9 cellular contexts compared by ENCODE assay signal in the genomic region with DNA sequence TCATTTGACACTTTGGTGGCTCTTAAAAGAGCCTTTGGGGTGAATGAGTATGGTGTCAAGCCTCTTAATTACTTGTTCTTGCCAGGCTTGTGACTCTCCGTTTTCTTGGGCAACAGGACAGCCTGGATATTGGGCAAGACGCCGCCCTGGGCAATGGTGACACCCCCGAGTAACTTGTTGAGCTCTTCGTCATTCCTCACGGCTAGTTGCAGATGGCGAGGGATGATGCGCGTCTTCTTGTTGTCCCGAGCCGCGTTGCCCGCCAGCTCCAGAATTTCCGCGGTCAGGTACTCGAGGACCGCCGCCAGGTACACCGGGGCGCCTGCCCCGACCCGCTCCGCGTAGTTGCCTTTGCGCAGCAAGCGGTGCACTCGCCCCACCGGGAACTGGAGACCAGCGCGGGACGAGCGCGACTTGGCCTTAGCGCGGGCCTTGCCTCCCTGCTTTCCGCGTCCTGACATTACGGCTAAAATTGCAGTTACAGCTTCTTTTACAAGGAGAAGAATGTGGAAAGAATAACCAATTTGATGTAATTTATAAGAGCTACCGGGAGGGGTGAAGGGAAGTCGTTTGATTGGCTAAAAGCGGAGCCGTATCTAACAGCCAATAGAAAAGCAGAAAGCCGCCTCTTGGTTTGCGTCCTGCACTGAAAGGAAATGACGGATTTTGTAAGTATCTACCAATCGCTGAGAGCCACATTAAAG. TPM values are rescaled to one million over a fixed set of nuclear protein-coding genes. Genes with fewer than 3 reads are reported as not detected.
DNase-seq lines count a peak whose midpoint lies in the region; ATAC-seq and TF ChIP-seq lines count a peak whose summit lies in the region.
"Had no signal": no experiment of that assay in that cellular context is flagged by ENCODE, and none has a peak within 500 bp of the region (broad histone marks: within the 10 kb centered on the region; RNA-seq: fewer than 3 reads in every experiment).

No MANE protein-coding gene starts in this region.

- H3K9ac ChIP-seq in BLaER1: peak overlapping the region; percentile 97

- H3K27me3 ChIP-seq in BLaER1: no peaks in the 10 kb centered on the region
- no peaks in the 10 kb centered on the region for H3K27me3 ChIP-seq in left lung

- peaks cover 27% of the 10 kb centered on the region for H4K20me1 ChIP-seq in BLaER1

- no peaks in the 10 kb centered on the region for H3K9me3 Mint-ChIP-seq in activated CD4-positive, alpha-beta T cell treated with anti-CD3 and anti-CD28 coated beads, Interleukin-2, amount 10 ng/mL, durations not matched to agents 24 days and 14 days

- intact Hi-C loops in activated CD4-positive, alpha-beta T cell treated with anti-CD3 and anti-CD28 coated beads, Interleukin-2, amount 10 ng/mL, durations not matched to agents 24 days and 14 days (cut with micrococcal nuclease): loop anchor here (1.0 to 2.0 kb wide), 6 partner anchors 12 to 180 kb away; a partner anchor contains a TSS
- intact Hi-C loops in left lung (cut with DNase I): no loop called here

- no peaks in the 10 kb centered on the region for H3K36me3 Mint-ChIP-seq in activated CD4-positive, alpha-beta T cell treated with anti-CD3 and anti-CD28 coated beads, Interleukin-2, amount 10 ng/mL, durations not matched to agents 24 days and 14 days (ENCODE audit: low read depth)
- H3K36me3 Mint-ChIP-seq: activated naive CD8-positive, alpha-beta T cell had no signal

- H3K4me1 Mint-ChIP-seq in activated CD4-positive, alpha-beta T cell treated with anti-CD3 and anti-CD28 coated beads, Interleukin-2, amount 10 ng/mL, durations not matched to agents 24 days and 14 days: peaks cover 12% of the 10 kb centered on the region

- peak overlapping the region; percentile 93 for H3K4me2 ChIP-seq in BLaER1

- ATAC-seq in GM19328 (IDR thresholded peaks at IDR 0.05; ENCODE audit: unreplicated experiment) (peak; percentile 36), HG03457 (IDR thresholded peaks at IDR 0.05; ENCODE audit: unreplicated experiment) (peak; percentile 35), left lung (peak; percentile 68)

- H3K36me3 ChIP-seq in BLaER1 (no peaks in the 10 kb centered on the region), left lung (no peaks in the 10 kb centered on the region)

- H3K4me1 ChIP-seq in BLaER1 (peaks cover 34% of the 10 kb centered on the region), left lung (peaks cover 4 to 28% of the 10 kb centered on the region in 2 donors)

- H3K27ac ChIP-seq in BLaER1 (peak overlapping the region; percentile 96), left lung (peak overlapping the region; percentile 97 to 100)

- no peak overlapping the region for H3K27ac Mint-ChIP-seq in activated CD4-positive, alpha-beta T cell treated with anti-CD3 and anti-CD28 coated beads, Interleukin-2, amount 10 ng/mL, durations not matched to agents 24 days and 14 days
- H3K27ac Mint-ChIP-seq: activated naive CD8-positive, alpha-beta T cell had no signal

- H3K27me3 Mint-ChIP-seq in activated CD4-positive, alpha-beta T cell treated with anti-CD3 and anti-CD28 coated beads, Interleukin-2, amount 10 ng/mL, durations not matched to agents 24 days and 14 days: peaks cover 2% of the 10 kb centered on the region
- H3K27me3 Mint-ChIP-seq: activated naive CD8-positive, alpha-beta T cell had no signal

- H3K9me3 ChIP-seq in BLaER1: no peaks in the 10 kb centered on the region
- no peaks in the 10 kb centered on the region for H3K9me3 ChIP-seq in left lung

- H3K4me3 ChIP-seq in BLaER1 (peak overlapping the region; percentile 77), left lung (peak overlapping the region; percentile 56 to 61)

- DNase-seq in NCI-H524 treated with DMSO at 0.1 percent for 48 hours (lab: John Stamatoyannopoulos, UW): peak; percentile 94
- peak; percentile 94 for DNase-seq in activated CD4-positive, alpha-beta T cell treated with anti-CD3 and anti-CD28 coated beads, Interleukin-2, amount 10 ng/mL, durations not matched to agents 24 days and 14 days
- DNase-seq in dermis microvascular lymphatic vessel endothelial cell (ENCODE audit: low read depth in 2 of 2): peak; percentile 98 to 99
- DNase-seq in left lung: peak; percentile 80 to 90
- peak; percentile 72 for DNase-seq in stimulated activated CD4-positive, alpha-beta T cell treated with anti-CD3 and anti-CD28 coated beads, Interleukin-2, amount 100 ng/mL, for 4 hours (ENCODE audit: low read depth)

- peak in 1 of 2 donors; percentile 8 for TF ChIP-seq CTCF in left lung (IDR thresholded peaks at IDR 0.05)

- no peak overlapping the region for H3K4me3 Mint-ChIP-seq in activated CD4-positive, alpha-beta T cell treated with anti-CD3 and anti-CD28 coated beads, Interleukin-2, amount 10 ng/mL, durations not matched to agents 24 days and 14 days
- H3K4me3 Mint-ChIP-seq: activated naive CD8-positive, alpha-beta T cell had no signal

RNA-seq across cellular contexts. Expression of a gene that starts 11.8 kb away (rescaled TPM):
- 25.8 and 26.6 TPM in 2 replicates for total RNA-seq in activated CD4-positive, alpha-beta T cell treated with anti-CD3 and anti-CD28 coated beads, Interleukin-2, amount 10 ng/mL, durations not matched to agents 24 days and 14 days
- total RNA-seq in dermis microvascular lymphatic vessel endothelial cell (6.0 and 8.1 TPM in 2 replicates), left lung (10 to 100 TPM; 11.4 to 13.1 TPM)

RNA-seq across cellular contexts. Expression of a gene that starts 30.0 kb away (rescaled TPM):
- 18.0 and 18.9 TPM in 2 replicates for total RNA-seq in activated CD4-positive, alpha-beta T cell treated with anti-CD3 and anti-CD28 coated beads, Interleukin-2, amount 10 ng/mL, durations not matched to agents 24 days and 14 days
- total RNA-seq in dermis microvascular lymphatic vessel endothelial cell (1.3 and 3.5 TPM in 2 replicates), left lung (1 to 10 TPM; 3.3 to 3.4 TPM)

RNA-seq across cellular contexts. Expression of a gene that starts 40.0 kb away (rescaled TPM):
- 124 and 131 TPM in 2 replicates for total RNA-seq in activated CD4-positive, alpha-beta T cell treated with anti-CD3 and anti-CD28 coated beads, Interleukin-2, amount 10 ng/mL, durations not matched to agents 24 days and 14 days
- total RNA-seq in dermis microvascular lymphatic vessel endothelial cell (8.7 and 12.5 TPM in 2 replicates), left lung (10 to 100 TPM; 39.4 to 54.0 TPM)

RNA-seq across cellular contexts. Expression of a gene that starts 49.1 kb away (rescaled TPM):
- 5.8 and 6.1 TPM in 2 replicates for total RNA-seq in activated CD4-positive, alpha-beta T cell treated with anti-CD3 and anti-CD28 coated beads, Interleukin-2, amount 10 ng/mL, durations not matched to agents 24 days and 14 days
- 0.25 and 0.64 TPM in 2 replicates for total RNA-seq in dermis microvascular lymphatic vessel endothelial cell
- 10 to 100 TPM; 12.7 to 18.0 TPM for total RNA-seq in left lung

Comparison
In these comparisons a context has a peak if more than half of its experiments do, and no peak if none do; other contexts are left out.
1. Peak in every context shown above with its lines: DNase-seq, ATAC-seq, H3K4me3 ChIP-seq and H3K27ac ChIP-seq.